Comparison of ENCODE assay signal across 25 cellular contexts in genomic region chr15:51833782-51834181, GRCh38. TPM values are rescaled to one million over a fixed set of nuclear protein-coding genes. Genes with fewer than 3 reads are reported as not detected.
DNase-seq lines count a peak whose midpoint lies in the region; ATAC-seq, FAIRE-seq and TF ChIP-seq lines count a peak whose summit lies in the region.
"Had no signal": no experiment of that assay in that cellular context is flagged by ENCODE, and none has a peak within 500 bp of the region (broad histone marks: within the 10 kb centered on the region; RNA-seq: fewer than 3 reads in every experiment).

No MANE protein-coding gene starts in this region.

- FAIRE-seq in astrocyte (lab: Jason Lieb, UNC), result no peak
- FAIRE-seq: colon, GM12892 had no signal

- H3K27me3 Mint-ChIP-seq in natural killer cell treated with Interleukin-12 subunit alpha and Interleukin-12 subunit beta and Interleukin-15 and Interleukin-18, amount 100 ng/mL, for 72 hours, result no peaks in the 10 kb centered on the region
- H3K27me3 Mint-ChIP-seq in natural killer cell (ENCODE audit: low read depth in 2 of 2) (no peaks in the 10 kb centered on the region), astrocyte (ENCODE audit: low read depth, unreplicated experiment) (no peaks in the 10 kb centered on the region)
- H3K27me3 Mint-ChIP-seq in stimulated activated naive CD8-positive, alpha-beta T cell treated with anti-CD3 and anti-CD28 coated beads, Interleukin-15, amount 100 ng/mL, for 72 hours, result no peaks in the 10 kb centered on the region
- H3K27me3 Mint-ChIP-seq: B cell; brain; effector memory CD8-positive, alpha-beta T cell; memory B cell had no signal

- peaks cover 64 to 80% of the 10 kb centered on the region in 2 donors for H3K4me1 Mint-ChIP-seq in natural killer cell treated with Interleukin-12 subunit alpha and Interleukin-12 subunit beta and Interleukin-15 and Interleukin-18, amount 100 ng/mL, for 72 hours (ENCODE audit: low read depth in 2 of 2)
- H3K4me1 Mint-ChIP-seq in natural killer cell (peaks cover 88 to 91% of the 10 kb centered on the region in 2 donors), astrocyte (ENCODE audit: low read depth, unreplicated experiment) (peaks cover 37% of the 10 kb centered on the region)
- peaks cover 78% of the 10 kb centered on the region for H3K4me1 Mint-ChIP-seq in stimulated activated naive CD8-positive, alpha-beta T cell treated with anti-CD3 and anti-CD28 coated beads, Interleukin-15, amount 100 ng/mL, for 72 hours

- H2AFZ ChIP-seq in astrocyte (ENCODE audit: low read depth, low read length), result no peak overlapping the region

- no peaks in the 10 kb centered on the region for H3K9me3 Mint-ChIP-seq in natural killer cell treated with Interleukin-12 subunit alpha and Interleukin-12 subunit beta and Interleukin-15 and Interleukin-18, amount 100 ng/mL, for 72 hours
- H3K9me3 Mint-ChIP-seq in natural killer cell (no peaks in the 10 kb centered on the region), astrocyte (ENCODE audit: unreplicated experiment) (no peaks in the 10 kb centered on the region)
- H3K9me3 Mint-ChIP-seq in stimulated activated naive CD8-positive, alpha-beta T cell treated with anti-CD3 and anti-CD28 coated beads, Interleukin-15, amount 100 ng/mL, for 72 hours, result no peaks in the 10 kb centered on the region
- H3K9me3 Mint-ChIP-seq: brain; effector memory CD8-positive, alpha-beta T cell; memory B cell had no signal

- no peaks in the 10 kb centered on the region for H3K36me3 Mint-ChIP-seq in natural killer cell treated with Interleukin-12 subunit alpha and Interleukin-12 subunit beta and Interleukin-15 and Interleukin-18, amount 100 ng/mL, for 72 hours
- H3K36me3 Mint-ChIP-seq in natural killer cell (no peaks in the 10 kb centered on the region), astrocyte (ENCODE audit: low read depth, unreplicated experiment) (no peaks in the 10 kb centered on the region)
- H3K36me3 Mint-ChIP-seq: brain had no signal

- peak overlapping the region; percentile 40 for H3K4me3 Mint-ChIP-seq in natural killer cell treated with Interleukin-12 subunit alpha and Interleukin-12 subunit beta and Interleukin-15 and Interleukin-18, amount 100 ng/mL, for 72 hours
- no peak overlapping the region for H3K4me3 Mint-ChIP-seq in natural killer cell
- H3K4me3 Mint-ChIP-seq in astrocyte (ENCODE audit: unreplicated experiment), result no peak overlapping the region
- peak overlapping the region in 1 of 2 donors; percentile 24 for H3K4me3 Mint-ChIP-seq in stimulated activated naive CD8-positive, alpha-beta T cell treated with anti-CD3 and anti-CD28 coated beads, Interleukin-15, amount 100 ng/mL, for 72 hours
- H3K4me3 Mint-ChIP-seq: B cell, memory B cell had no signal

- peaks cover 92% of the 10 kb centered on the region for H3K79me2 ChIP-seq in astrocyte (ENCODE audit: insufficient read depth, low read length)

- intact Hi-C loops in natural killer cell (cut with micrococcal nuclease), result no loop called here

- peak; percentile 60 to 74 for ATAC-seq in activated CD4-positive, CD25-positive, alpha-beta regulatory T cell treated with anti-CD3 and anti-CD28 coated beads, Interleukin-2, amount 50 U/mL, for 24 hours
- ATAC-seq in natural killer cell treated with Interleukin-12 subunit alpha and Interleukin-12 subunit beta and Interleukin-15 and Interleukin-18, amount 100 ng/mL, for 72 hours, result no peak
- no peak for ATAC-seq in natural killer cell
- peak; percentile 46 for ATAC-seq in stimulated activated naive CD8-positive, alpha-beta T cell treated with anti-CD3 and anti-CD28 coated beads, Interleukin-15, amount 100 ng/mL, for 72 hours
- no peak for ATAC-seq in esophagus mucosa
- ATAC-seq: effector memory CD8-positive, alpha-beta T cell; left cardiac atrium; Right ventricle myocardium inferior had no signal

- no peak for TF ChIP-seq CTCF in natural killer cell (IDR thresholded peaks at IDR 0.05)
- no peak for TF ChIP-seq CTCF in astrocyte (IDR thresholded peaks at IDR 0.05; ENCODE audit: insufficient read depth, low read depth, low read length)

- H3K4me2 ChIP-seq in astrocyte (ENCODE audit: low read length), result peak overlapping the region; percentile 12

- H3K27ac ChIP-seq in astrocyte (ENCODE audit: low read depth, low read length), result no peak overlapping the region
- H3K27ac ChIP-seq: upper lobe of left lung had no signal

- H3K4me1 ChIP-seq in astrocyte (ENCODE audit: insufficient read depth, low read length), result peaks cover 19% of the 10 kb centered on the region

- H3K27me3 ChIP-seq in astrocyte (ENCODE audit: insufficient read depth, low read length), result no peaks in the 10 kb centered on the region
- H3K27me3 ChIP-seq: upper lobe of left lung had no signal

- H4K20me1 ChIP-seq in astrocyte (ENCODE audit: insufficient read depth, low read length), result peaks cover 76% of the 10 kb centered on the region

- no peak for DNase-seq in activated CD4-positive, CD25-positive, alpha-beta regulatory T cell treated with anti-CD3 and anti-CD28 coated beads, Interleukin-2, amount 50 U/mL, for 72 hours
- no peak for DNase-seq in natural killer cell treated with Interleukin-12 subunit alpha and Interleukin-12 subunit beta and Interleukin-15 and Interleukin-18, amount 100 ng/mL, for 72 hours (ENCODE audit: low spot score)
- DNase-seq in natural killer cell (no peak), astrocyte (ENCODE audit: low read depth) (no peak)
- DNase-seq in stimulated activated naive CD8-positive, alpha-beta T cell treated with anti-CD3 and anti-CD28 coated beads, Interleukin-15, amount 100 ng/mL, for 72 hours, result no peak
- no peak for DNase-seq in stimulated activated CD4-positive, alpha-beta T cell treated with anti-CD3 and anti-CD28 coated beads, Interleukin-1b, Interleukin-23, amount 100 ng/mL, for 48 hours
- DNase-seq: 8988T; Caco-2; DMS79 treated with DMSO at 0.1 percent for 48 hours; effector memory CD8-positive, alpha-beta T cell; KG1; left cardiac atrium; NCI-H187 treated with DMSO at 0.1 percent for 48 hours; NCI-H69; stimulated activated CD4-positive, alpha-beta T cell treated with anti-CD3 and anti-CD28 coated beads, Interleukin-12 subunit alpha, Interleukin-12 subunit beta, amount 100 ng/mL, for 4 hours; SW 1271; upper lobe of left lung had no signal

- H3K36me3 ChIP-seq in astrocyte (ENCODE audit: insufficient read depth, low read length), result no peaks in the 10 kb centered on the region
- H3K36me3 ChIP-seq: upper lobe of left lung had no signal

- no peak overlapping the region for H3K27ac Mint-ChIP-seq in natural killer cell treated with Interleukin-12 subunit alpha and Interleukin-12 subunit beta and Interleukin-15 and Interleukin-18, amount 100 ng/mL, for 72 hours
- H3K27ac Mint-ChIP-seq in natural killer cell, result peak overlapping the region in 1 of 2 donors; percentile 46
- no peak overlapping the region for H3K27ac Mint-ChIP-seq in astrocyte (ENCODE audit: unreplicated experiment)
- peak overlapping the region in 1 of 2 donors; percentile 47 for H3K27ac Mint-ChIP-seq in stimulated activated naive CD8-positive, alpha-beta T cell treated with anti-CD3 and anti-CD28 coated beads, Interleukin-15, amount 100 ng/mL, for 72 hours
- H3K27ac Mint-ChIP-seq: B cell; brain; effector memory CD8-positive, alpha-beta T cell; memory B cell had no signal

- no peaks in the 10 kb centered on the region for H3K9me3 ChIP-seq in astrocyte (ENCODE audit: insufficient read depth, low read depth, low read length)
- H3K9me3 ChIP-seq: Caco-2, upper lobe of left lung had no signal

- H3K4me3 ChIP-seq in astrocyte (ENCODE audit: insufficient read depth, low read depth, low read length), result no peak overlapping the region
- H3K4me3 ChIP-seq: upper lobe of left lung had no signal

- H3K9ac ChIP-seq in astrocyte (ENCODE audit: low read length), result no peak overlapping the region

RNA-seq across cellular contexts. Expression of gene TMOD3, which starts 4.3 kb away (rescaled TPM):
- total RNA-seq in natural killer cell treated with Interleukin-12 subunit alpha and Interleukin-12 subunit beta and Interleukin-15 and Interleukin-18, amount 100 ng/mL, for 72 hours, result 10 to 100 TPM; 55.4 to 63.5 TPM
- total RNA-seq in natural killer cell (10 to 100 TPM; 56.5 to 72.3 (median 69.4) TPM), astrocyte (65.2 TPM in 2 replicates), esophagus mucosa (83.5 TPM)

Comparison
In these comparisons a context has a peak if more than half of its experiments do, and no peak if none do; other contexts are left out.
1. ATAC-seq: peak in activated CD4-positive, CD25-positive, alpha-beta regulatory T cell treated with anti-CD3 and anti-CD28 coated beads, Interleukin-2, amount 50 U/mL, for 24 hours (2 of 2) and stimulated activated naive CD8-positive, alpha-beta T cell treated with anti-CD3 and anti-CD28 coated beads, Interleukin-15, amount 100 ng/mL, for 72 hours (single experiment); none in natural killer cell treated with Interleukin-12 subunit alpha and Interleukin-12 subunit beta and Interleukin-15 and Interleukin-18, amount 100 ng/mL, for 72 hours (0 of 2), natural killer cell (0 of 3) and esophagus mucosa (single experiment).